Comparison of ENCODE assay signal across 8 cellular contexts in the genomic region with DNA sequence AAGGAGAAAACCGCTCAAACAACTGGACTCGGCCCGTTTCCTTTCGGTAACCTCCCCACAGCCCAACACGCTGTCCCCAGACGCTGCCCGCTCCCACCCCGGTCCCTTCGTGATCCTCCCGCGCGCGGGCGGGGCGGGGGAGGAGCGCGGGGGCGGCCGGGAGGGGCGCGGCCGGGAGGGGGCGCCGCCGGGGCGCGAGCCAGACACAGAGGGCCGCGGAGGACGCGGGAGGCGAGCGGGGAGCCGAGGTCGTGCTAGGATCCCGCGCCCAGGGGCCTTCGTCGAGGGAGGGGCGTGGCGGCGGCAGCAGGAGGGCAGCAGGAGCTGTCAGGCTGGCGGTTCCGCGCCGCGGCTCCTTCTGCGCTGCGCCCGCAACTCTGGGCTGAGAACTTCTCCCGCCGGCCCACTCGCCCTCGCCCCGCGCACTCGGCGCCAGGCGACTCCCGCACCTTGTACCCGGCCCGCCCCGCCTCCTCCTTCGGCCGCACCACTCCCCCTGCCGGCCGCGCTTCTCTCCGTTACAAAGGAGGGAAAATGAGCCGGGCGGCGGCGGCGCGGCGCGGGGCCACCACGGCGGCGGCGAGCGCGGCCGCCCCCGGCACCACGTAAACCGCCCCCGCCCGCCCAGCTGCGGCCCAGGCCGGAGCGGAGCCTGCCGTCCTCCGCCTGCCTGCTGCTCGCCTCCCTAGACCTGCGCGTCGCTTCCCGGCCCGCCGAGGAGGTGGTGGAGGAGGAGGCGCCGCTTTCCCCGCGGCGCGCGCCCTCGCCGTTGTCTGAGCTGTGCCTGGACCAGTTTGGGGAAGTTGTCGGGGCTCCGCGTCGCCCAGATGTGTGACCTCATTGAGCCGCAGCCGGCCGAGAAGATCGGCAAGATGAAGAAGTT. TPM values are rescaled to one million over a fixed set of nuclear protein-coding genes. Genes with fewer than 3 reads are reported as not detected.
DNase-seq lines count a peak whose midpoint lies in the region; ATAC-seq and TF ChIP-seq lines count a peak whose summit lies in the region.

TSS of gene CDK14 (plus strand) at position 521 of the 883 bp plus-strand sequence. CDS start at position 828, 307 bp downstream.

- peaks cover 33% of the 10 kb centered on the region for H3K4me1 ChIP-seq in OCI-LY3 (ENCODE audit: low read length)

- H4K20me1 ChIP-seq in OCI-LY3 (ENCODE audit: insufficient read depth, low read length), result no peaks in the 10 kb centered on the region

- no peaks in the 10 kb centered on the region for H3K36me3 Mint-ChIP-seq in activated naive CD8-positive, alpha-beta T cell treated with anti-CD3 and anti-CD28 coated beads for 36 hours
- no peaks in the 10 kb centered on the region for H3K36me3 Mint-ChIP-seq in osteocyte (ENCODE audit: unreplicated experiment)

- H3K4me3 Mint-ChIP-seq in activated naive CD8-positive, alpha-beta T cell treated with anti-CD3 and anti-CD28 coated beads for 36 hours, result peak within 1 kb of the TSS; percentile 80
- H3K4me3 Mint-ChIP-seq in osteocyte (ENCODE audit: unreplicated experiment), result peak within 1 kb of the TSS; percentile 96

- H3K4me1 Mint-ChIP-seq in activated naive CD8-positive, alpha-beta T cell treated with anti-CD3 and anti-CD28 coated beads for 36 hours, result peaks cover 12% of the 10 kb centered on the region
- peaks cover 63% of the 10 kb centered on the region for H3K4me1 Mint-ChIP-seq in osteocyte (ENCODE audit: unreplicated experiment)

- H3K4me2 ChIP-seq in OCI-LY3 (ENCODE audit: low read length), result peak within 1 kb of the TSS; percentile 93

- peak within 1 kb of the TSS; percentile 86 for H2AFZ ChIP-seq in OCI-LY3 (ENCODE audit: low read depth, low read length)

- intact Hi-C loops in cardiac septum (cut with DNase I), result loop anchor here (2.0 kb wide), 1 partner anchor 29 kb away; no protein-coding TSS in a partner anchor

- H3K4me3 ChIP-seq in OCI-LY3 (ENCODE audit: low read length), result peak within 1 kb of the TSS; percentile 93

- peaks cover 70% of the 10 kb centered on the region for H3K27me3 Mint-ChIP-seq in activated naive CD8-positive, alpha-beta T cell treated with anti-CD3 and anti-CD28 coated beads for 36 hours
- H3K27me3 Mint-ChIP-seq in osteocyte (ENCODE audit: unreplicated experiment), result no peaks in the 10 kb centered on the region

- no peaks in the 10 kb centered on the region for H3K36me3 ChIP-seq in OCI-LY3 (replicated peaks; ENCODE audit: low read depth, low read length)

- TF ChIP-seq CTCF in OCI-LY3 (IDR thresholded peaks at IDR 0.05; ENCODE audit: low read depth, low read length), result peak; percentile 11; the same call in 1 of the 2 replicates
- peak; percentile 55 for TF ChIP-seq CTCF in osteocyte (IDR thresholded peaks at IDR 0.05)

- H3K9me3 Mint-ChIP-seq in activated naive CD8-positive, alpha-beta T cell treated with anti-CD3 and anti-CD28 coated beads for 36 hours, result peaks cover 1% of the 10 kb centered on the region
- no peaks in the 10 kb centered on the region for H3K9me3 Mint-ChIP-seq in osteocyte (ENCODE audit: unreplicated experiment)

- H3K27ac Mint-ChIP-seq in activated naive CD8-positive, alpha-beta T cell treated with anti-CD3 and anti-CD28 coated beads for 36 hours, result peak within 1 kb of the TSS; percentile 45
- peak within 1 kb of the TSS; percentile 92 for H3K27ac Mint-ChIP-seq in osteocyte (ENCODE audit: unreplicated experiment)

- no peaks in the 10 kb centered on the region for H3K9me3 ChIP-seq in OCI-LY3 (ENCODE audit: insufficient read depth, low read length)

- H3K79me2 ChIP-seq in OCI-LY3 (ENCODE audit: low read length), result no peaks in the 10 kb centered on the region

- no peak within 1 kb of the TSS for H3K27ac ChIP-seq in OCI-LY3 (ENCODE audit: low read length)

- peak; percentile 67 for DNase-seq in EL
- DNase-seq in HK-2 (ENCODE audit: unreplicated experiment), result peak; percentile 74
- DNase-seq in activated naive CD8-positive, alpha-beta T cell treated with anti-CD3 and anti-CD28 coated beads for 36 hours, result peak; percentile 62
- peak; percentile 94 for DNase-seq in cardiac septum (ENCODE audit: low spot score)
- DNase-seq in osteocyte (ENCODE audit: extremely low spot score, unreplicated experiment), result peak; percentile 91
- DNase-seq in RKO (ENCODE audit: low spot score), result no peak

- peak within 1 kb of the TSS; percentile 79 for H3K9ac ChIP-seq in OCI-LY3 (ENCODE audit: low read length)

- ATAC-seq in GM21360 (IDR thresholded peaks at IDR 0.05; ENCODE audit: unreplicated experiment), result peak; percentile 37

- H3K27me3 ChIP-seq in OCI-LY3 (ENCODE audit: low read depth, low read length), result peaks cover 19% of the 10 kb centered on the region

RNA-seq across cellular contexts. Expression of gene CDK14, which starts in this region (rescaled TPM):
- total RNA-seq in activated naive CD8-positive, alpha-beta T cell treated with anti-CD3 and anti-CD28 coated beads for 36 hours, result 1 to 10 TPM in 1 of 2 experiments, under 1 TPM in 1; 0.92 to 1.6 TPM
- total RNA-seq in cardiac septum (25.7 TPM), osteocyte (117 and 131 TPM in 2 replicates)

Comparison
In these comparisons a context has a peak if more than half of its experiments do, and no peak if none do; other contexts are left out.
1. RNA of gene CDK14 (total RNA-seq): 117 to 131 TPM in osteocyte and 25.7 TPM in cardiac septum (single experiment); 0.92 to 1.6 TPM in activated naive CD8-positive, alpha-beta T cell treated with anti-CD3 and anti-CD28 coated beads for 36 hours; every median in the first group is over 10 times any median in the second.